Comparison of ENCODE assay signal across 10 cellular contexts in genomic region chr18:50973367-50974126, GRCh38. TPM values are rescaled to one million over a fixed set of nuclear protein-coding genes. Genes with fewer than 3 reads are reported as not detected.
DNase-seq lines count a peak whose midpoint lies in the region; ATAC-seq and TF ChIP-seq lines count a peak whose summit lies in the region.
"Had no signal": no experiment of that assay in that cellular context is flagged by ENCODE, and none has a peak within 500 bp of the region (broad histone marks: within the 10 kb centered on the region; RNA-seq: fewer than 3 reads in every experiment).

No MANE protein-coding gene starts in this region.

- H3K27me3 Mint-ChIP-seq in endothelial cell (ENCODE audit: unreplicated experiment), result peaks cover 4% of the 10 kb centered on the region

- H3K27me3 ChIP-seq in HCT116 (ENCODE audit: insufficient read depth, low read length) (no peaks in the 10 kb centered on the region), adipocyte (replicated peaks; ENCODE audit: control insufficient read depth, insufficient read depth, low read length) (no peaks in the 10 kb centered on the region)

- no TSS peak for BruUV-seq in HCT116 (replicated peaks; lab: Mats Ljungman, UMichigan)

- peaks cover 4 to 19% of the 10 kb centered on the region in 2 experiments; a peak in 3 of 4 replicates for H3K36me3 ChIP-seq in HCT116 (ENCODE audit: control insufficient read depth in 1 of 2, insufficient read depth in 2 of 2, low read length in 2 of 2)
- H3K36me3 ChIP-seq in adipocyte (ENCODE audit: control insufficient read depth, insufficient read depth, low read length, severe bottlenecking), result peaks cover 42% of the 10 kb centered on the region

- in situ Hi-C loops in GM13976 (cut with MboI; ENCODE audit: low sequenced_read_pairs, unreplicated experiment), result no loop called here

- peaks cover 9% of the 10 kb centered on the region for H3K4me1 Mint-ChIP-seq in endothelial cell (ENCODE audit: unreplicated experiment)

- no peaks in the 10 kb centered on the region for H3K9me2 ChIP-seq in HCT116 (ENCODE audit: insufficient read depth)

- no peak for TF ChIP-seq RAD21 in HCT116 (IDR thresholded peaks at IDR 0.05; ENCODE audit: low read depth)

- RAD21 ChIA-PET in HCT116 (lab: Charles Lee; ENCODE audit: low non-redundant PET in 1 of 2, low total read pairs in 2 of 2, uncharacterized antibody in 2 of 2, unreplicated experiment in 2 of 2), result no interaction called here

- no peak overlapping the region for H3K4me2 ChIP-seq in HCT116 (ENCODE audit: low read length)

- peaks cover 16% of the 10 kb centered on the region for H3K9me3 Mint-ChIP-seq in endothelial cell (ENCODE audit: unreplicated experiment)

- ATAC-seq in HCT116 (no peak), left colon (peak; percentile 92), GM21423 (IDR thresholded peaks at IDR 0.05; ENCODE audit: unreplicated experiment) (no peak), HG02798 (IDR thresholded peaks at IDR 0.05; ENCODE audit: poor library complexity, unreplicated experiment) (no peak)

- no peak overlapping the region for H3K4me3 Mint-ChIP-seq in endothelial cell (ENCODE audit: unreplicated experiment)

- intact Hi-C loops in HCT116 (cut with micrococcal nuclease) (no loop called here), left colon (cut with DNase I, micrococcal nuclease) (loop anchor here in 1 of 2 donors (10.0 kb wide), 1 partner anchor 51 kb away; no protein-coding TSS in a partner anchor)

- no peak overlapping the region for H2AFZ ChIP-seq in HCT116 (ENCODE audit: low read depth, low read length, poor library complexity, severe bottlenecking)

- H3K27ac ChIP-seq in HCT116 (ENCODE audit: low read depth, low read length), result no peak overlapping the region

- H3K27ac Mint-ChIP-seq in endothelial cell (ENCODE audit: unreplicated experiment), result no peak overlapping the region

- H3K4me3 ChIP-seq in AG10803 (ENCODE audit: low read length) (no peak overlapping the region), HCT116 (replicated peaks in 1 of 2; ENCODE audit: low read depth in 1 of 2, low read length in 2 of 2) (no peak overlapping the region), adipocyte (ENCODE audit: low read length) (no peak overlapping the region)

- H4K20me1 ChIP-seq in HCT116 (ENCODE audit: insufficient read depth), result no peaks in the 10 kb centered on the region

- H3K9me3 ChIP-seq in HCT116 (ENCODE audit: control insufficient read depth in 1 of 2, insufficient read depth in 1 of 2, low read depth in 1 of 2, low read length in 2 of 2), result no peaks in the 10 kb centered on the region
- no peaks in the 10 kb centered on the region for H3K9me3 ChIP-seq in adipocyte (ENCODE audit: control insufficient read depth, low read length)

- peaks cover 11% of the 10 kb centered on the region for H3K79me2 ChIP-seq in HCT116 (ENCODE audit: insufficient read depth, low read length)

- TF ChIP-seq POLR2A in HCT116 (IDR thresholded peaks at IDR 0.05; ENCODE audit: borderline replicate concordance, extremely low read depth, insufficient read depth, insufficient read length), result no peak

- peaks cover 43% of the 10 kb centered on the region for H3K36me3 Mint-ChIP-seq in endothelial cell (ENCODE audit: low read depth, unreplicated experiment)

- peak; percentile 57 for DNase-seq in AG10803 (ENCODE audit: low read depth)
- no peak for DNase-seq in HCT116 (ENCODE audit: low read depth, low spot score)
- DNase-seq in adipocyte (ENCODE audit: low read depth), result peak; percentile 68
- DNase-seq in left colon, result no peak
- no peak for DNase-seq in endothelial cell (ENCODE audit: low spot score)
- DNase-seq in GM13976 (ENCODE audit: low spot score), result no peak
- DNase-seq: DMS79 treated with DMSO at 0.1 percent for 48 hours, NCI-H1930 had no signal

- CTCF ChIA-PET in HCT116 (lab: Charles Lee), result no interaction called here

- POLR2A ChIA-PET in HCT116 (lab: Charles Lee), result no interaction called here

- TF ChIP-seq CTCF in AG10803 (conservative IDR thresholded peaks at IDR 0.05; ENCODE audit: low read length), result no peak
- no peak for TF ChIP-seq CTCF in HCT116 (IDR thresholded peaks at IDR 0.05 in 2 of 3, conservative IDR thresholded peaks at IDR 0.05 in 1 of 3; ENCODE audit: borderline replicate concordance in 1 of 3, insufficient read depth in 1 of 3, low read depth in 2 of 3, low read length in 2 of 3)
- no peak for TF ChIP-seq CTCF in endothelial cell (IDR thresholded peaks at IDR 0.05; ENCODE audit: unreplicated experiment)
- no peak for TF ChIP-seq CTCF in GM13976 (IDR thresholded peaks at IDR 0.05; ENCODE audit: borderline replicate concordance, control extremely low read depth, extremely low read depth, insufficient read depth, missing control alignments)

- H3K9ac ChIP-seq in HCT116 (ENCODE audit: low read length) (no peak overlapping the region), adipocyte (ENCODE audit: low read length) (no peak overlapping the region)

- H3K4me1 ChIP-seq in HCT116 (ENCODE audit: control insufficient read depth in 1 of 2, insufficient read depth in 2 of 2, low read length in 2 of 2) (peaks cover 12 to 25% of the 10 kb centered on the region in 2 experiments; a peak in 3 of 4 replicates), adipocyte (ENCODE audit: control insufficient read depth, insufficient read depth, low read length) (peaks cover 22% of the 10 kb centered on the region)

TF ChIP-seq in HCT116, 20 proteins besides CTCF, POLR2A, EP300 and RAD21:
- TF ChIP-seq CEBPB (IDR thresholded peaks at IDR 0.05; ENCODE audit: low read depth) (peak; percentile 66), SP1 (IDR thresholded peaks at IDR 0.05; ENCODE audit: low read depth) (0 out of 2 replicates have a peak, but pooled peaks have one; percentile 10), EGR1 (IDR thresholded peaks at IDR 0.05; ENCODE audit: low read depth) (no peak), ZFX (IDR thresholded peaks at IDR 0.05) (no peak), POLR2AphosphoS5 (IDR thresholded peaks at IDR 0.05; ENCODE audit: low read depth, low read length) (no peak), SIN3A (IDR thresholded peaks at IDR 0.05; ENCODE audit: low read depth) (no peak)
- TF ChIP-seq, protein P1, sequence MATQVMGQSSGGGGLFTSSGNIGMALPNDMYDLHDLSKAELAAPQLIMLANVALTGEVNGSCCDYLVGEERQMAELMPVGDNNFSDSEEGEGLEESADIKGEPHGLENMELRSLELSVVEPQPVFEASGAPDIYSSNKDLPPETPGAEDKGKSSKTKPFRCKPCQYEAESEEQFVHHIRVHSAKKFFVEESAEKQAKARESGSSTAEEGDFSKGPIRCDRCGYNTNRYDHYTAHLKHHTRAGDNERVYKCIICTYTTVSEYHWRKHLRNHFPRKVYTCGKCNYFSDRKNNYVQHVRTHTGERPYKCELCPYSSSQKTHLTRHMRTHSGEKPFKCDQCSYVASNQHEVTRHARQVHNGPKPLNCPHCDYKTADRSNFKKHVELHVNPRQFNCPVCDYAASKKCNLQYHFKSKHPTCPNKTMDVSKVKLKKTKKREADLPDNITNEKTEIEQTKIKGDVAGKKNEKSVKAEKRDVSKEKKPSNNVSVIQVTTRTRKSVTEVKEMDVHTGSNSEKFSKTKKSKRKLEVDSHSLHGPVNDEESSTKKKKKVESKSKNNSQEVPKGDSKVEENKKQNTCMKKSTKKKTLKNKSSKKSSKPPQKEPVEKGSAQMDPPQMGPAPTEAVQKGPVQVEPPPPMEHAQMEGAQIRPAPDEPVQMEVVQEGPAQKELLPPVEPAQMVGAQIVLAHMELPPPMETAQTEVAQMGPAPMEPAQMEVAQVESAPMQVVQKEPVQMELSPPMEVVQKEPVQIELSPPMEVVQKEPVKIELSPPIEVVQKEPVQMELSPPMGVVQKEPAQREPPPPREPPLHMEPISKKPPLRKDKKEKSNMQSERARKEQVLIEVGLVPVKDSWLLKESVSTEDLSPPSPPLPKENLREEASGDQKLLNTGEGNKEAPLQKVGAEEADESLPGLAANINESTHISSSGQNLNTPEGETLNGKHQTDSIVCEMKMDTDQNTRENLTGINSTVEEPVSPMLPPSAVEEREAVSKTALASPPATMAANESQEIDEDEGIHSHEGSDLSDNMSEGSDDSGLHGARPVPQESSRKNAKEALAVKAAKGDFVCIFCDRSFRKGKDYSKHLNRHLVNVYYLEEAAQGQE (IDR thresholded peaks at IDR 0.05; ENCODE audit: low read depth), result no peak
TF ChIP-seq in HCT116: peak in this region for 2.

RNA-seq across cellular contexts. Expression of gene ELAC1, which starts 5.7 kb away (rescaled TPM):
- total RNA-seq in HCT116 (2021; ENCODE audit: unreplicated experiment), result 8.6 TPM
- 4.5 and 7.1 TPM in 2 replicates for polyA plus RNA-seq in HCT116 (2012)
- 1 to 10 TPM; 8.6 to 9.4 TPM for total RNA-seq in left colon
- total RNA-seq in endothelial cell (ENCODE audit: unreplicated experiment), result 10.5 TPM

RNA-seq across cellular contexts. Expression of gene SMAD4, which starts 56.5 kb away (rescaled TPM):
- total RNA-seq in HCT116 (2021; ENCODE audit: unreplicated experiment), result 96.3 TPM
- 55.6 and 61.8 TPM in 2 replicates for polyA plus RNA-seq in HCT116 (2012)
- 100 to 1,000 TPM in 1 of 2 donors, 10 to 100 TPM in 1; 76.1 to 100 TPM for total RNA-seq in left colon
- 87.2 TPM for total RNA-seq in endothelial cell (ENCODE audit: unreplicated experiment)

Comparison
In these comparisons a context has a peak if more than half of its experiments do, and no peak if none do; other contexts are left out.
1. DNase-seq: peak in AG10803 (single experiment) and adipocyte (single experiment); none in HCT116 (single experiment), left colon (0 of 2), endothelial cell (single experiment) and GM13976 (single experiment).